ENCODE assay signal across 2 cellular contexts in genomic region chr6:53067307-53067706, GRCh38.
TF ChIP-seq lines count a peak whose summit lies in the region.

No MANE protein-coding gene starts in this region.

TF ChIP-seq in SK-N-SH, 30 proteins besides CTCF, POLR2A, EP300 and RAD21 (continued from another document):
- TF ChIP-seq REST (IDR thresholded peaks at IDR 0.05; ENCODE audit: low read depth, low read length): no peak
- TF ChIP-seq CHD2 (IDR thresholded peaks at IDR 0.05; ENCODE audit: low read length, partially characterized antibody): no peak
- no peak for TF ChIP-seq FOXM1 (IDR thresholded peaks at IDR 0.05; ENCODE audit: low read depth)
- no peak for TF ChIP-seq RCOR1 (IDR thresholded peaks at IDR 0.05; ENCODE audit: low read length)

TF ChIP-seq in SK-N-SH treated with all-trans-retinoic acid at 6 μM for 48 hours, 23 proteins besides CTCF, POLR2A, EP300 and RAD21 (continued from another document):
- TF ChIP-seq ZFP3 (CRISPR knock-in tag; IDR thresholded peaks at IDR 0.05) (no peak), CREB5 (CRISPR knock-in tag; IDR thresholded peaks at IDR 0.05; ENCODE audit: low read depth) (no peak), ARNTL (CRISPR knock-in tag; IDR thresholded peaks at IDR 0.05; ENCODE audit: borderline replicate concordance, low read depth) (no peak)
